Comparison of ENCODE assay signal across 26 cellular contexts in the genomic region with DNA sequence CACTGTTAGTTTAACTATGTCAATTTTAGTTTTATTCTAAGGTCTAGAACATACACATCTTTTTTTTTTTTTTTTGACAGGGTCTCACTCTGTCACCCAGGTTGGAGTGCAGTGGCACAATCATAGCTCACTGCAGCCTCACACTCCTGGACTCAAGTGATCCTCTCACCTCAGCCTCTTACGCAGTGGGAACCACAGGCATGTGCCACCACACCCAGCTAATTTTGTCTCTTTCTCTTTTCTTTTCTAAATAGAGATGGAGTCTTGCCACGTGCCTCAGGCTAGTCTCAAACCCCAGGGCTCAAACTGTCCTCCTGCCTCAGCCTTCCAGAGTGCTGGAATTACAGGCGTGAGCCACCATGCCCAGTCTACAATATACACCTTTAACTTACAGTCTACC.
A peak's percentile ranks its signal among the peaks of the same experiment; 100 is the strongest.
DNase-seq lines count a peak whose midpoint lies in the region; ATAC-seq and TF ChIP-seq lines count a peak whose summit lies in the region.
"Had no signal": no experiment of that assay in that cellular context is flagged by ENCODE, and none has a peak within 500 bp of the region (broad histone marks: within the 10 kb centered on the region; RNA-seq: fewer than 3 reads in every experiment).

No MANE protein-coding gene starts in this region.

- no peak for TF ChIP-seq CTCF in vagina (IDR thresholded peaks at IDR 0.05)

- ATAC-seq in stimulated activated naive CD8-positive, alpha-beta T cell treated with anti-CD3 and anti-CD28 coated beads, Interleukin-15, Interleukin-2, amounts not matched to agents 100 U/mL and 50 U/mL, for 24 hours: no peak
- peak; percentile 58 for ATAC-seq in effector memory CD8-positive, alpha-beta T cell (replicated peaks)
- no peak for ATAC-seq in HG03460 (IDR thresholded peaks at IDR 0.05; ENCODE audit: unreplicated experiment)
- ATAC-seq: naive thymus-derived CD8-positive, alpha-beta T cell had no signal

- H3K27ac Mint-ChIP-seq in stimulated activated naive CD8-positive, alpha-beta T cell treated with anti-CD3 and anti-CD28 coated beads, Interleukin-15, Interleukin-2, amounts not matched to agents 100 ng/mL and 50 ng/mL, for 24 hours: peak overlapping the region; percentile 86
- no peak overlapping the region for H3K27ac Mint-ChIP-seq in activated CD4-positive, alpha-beta memory T cell treated with anti-CD3 and anti-CD28 coated beads for 36 hours
- no peak overlapping the region for H3K27ac Mint-ChIP-seq in effector memory CD8-positive, alpha-beta T cell
- H3K27ac Mint-ChIP-seq: endodermal cell; naive thymus-derived CD8-positive, alpha-beta T cell had no signal

- peaks cover 14% of the 10 kb centered on the region for H3K36me3 Mint-ChIP-seq in stimulated activated naive CD8-positive, alpha-beta T cell treated with anti-CD3 and anti-CD28 coated beads, Interleukin-15, Interleukin-2, amounts not matched to agents 100 ng/mL and 50 ng/mL, for 24 hours (ENCODE audit: low read depth)
- peaks cover 6% of the 10 kb centered on the region for H3K36me3 Mint-ChIP-seq in activated CD4-positive, alpha-beta memory T cell treated with anti-CD3 and anti-CD28 coated beads for 36 hours
- H3K36me3 Mint-ChIP-seq in effector memory CD8-positive, alpha-beta T cell (ENCODE audit: insufficient read depth): no peaks in the 10 kb centered on the region

- H3K9me3 Mint-ChIP-seq in stimulated activated naive CD8-positive, alpha-beta T cell treated with anti-CD3 and anti-CD28 coated beads, Interleukin-15, Interleukin-2, amounts not matched to agents 100 ng/mL and 50 ng/mL, for 24 hours: peaks cover 18% of the 10 kb centered on the region
- H3K9me3 Mint-ChIP-seq in activated CD4-positive, alpha-beta memory T cell treated with anti-CD3 and anti-CD28 coated beads for 36 hours: peaks cover 8% of the 10 kb centered on the region
- H3K9me3 Mint-ChIP-seq in effector memory CD8-positive, alpha-beta T cell: peaks cover 0 to 8% of the 10 kb centered on the region in 2 donors
- H3K9me3 Mint-ChIP-seq: endodermal cell, H9 had no signal

- H3K4me3 Mint-ChIP-seq in stimulated activated naive CD8-positive, alpha-beta T cell treated with anti-CD3 and anti-CD28 coated beads, Interleukin-15, Interleukin-2, amounts not matched to agents 100 ng/mL and 50 ng/mL, for 24 hours: no peak overlapping the region
- no peak overlapping the region for H3K4me3 Mint-ChIP-seq in activated CD4-positive, alpha-beta memory T cell treated with anti-CD3 and anti-CD28 coated beads for 36 hours
- peak overlapping the region in 1 of 2 donors; percentile 7 for H3K4me3 Mint-ChIP-seq in effector memory CD8-positive, alpha-beta T cell
- H3K4me3 Mint-ChIP-seq: endodermal cell; H9; naive thymus-derived CD8-positive, alpha-beta T cell had no signal

- H3K4me3 ChIP-seq in vagina: no peak overlapping the region
- H3K4me3 ChIP-seq: left ventricle myocardium inferior, sigmoid colon, tibial nerve had no signal

- intact Hi-C loops in activated CD4-positive, alpha-beta memory T cell treated with anti-CD3 and anti-CD28 coated beads for 36 hours (cut with micrococcal nuclease): loop anchor here (5.0 kb wide), 1 partner anchor 69 kb away; no protein-coding TSS in a partner anchor
- intact Hi-C loops in vagina (cut with DNase I): no loop called here

- POLR2A ChIA-PET in activated CD4-positive, alpha-beta memory T cell treated with anti-CD3 and anti-CD28 coated beads for 36 hours (lab: Charles Lee): no interaction called here

- no peaks in the 10 kb centered on the region for H3K4me1 ChIP-seq in vagina

- H3K27ac ChIP-seq in vagina: no peak overlapping the region
- H3K27ac ChIP-seq: left ventricle myocardium inferior, sigmoid colon, tibial nerve had no signal

- H3K4me1 Mint-ChIP-seq in stimulated activated naive CD8-positive, alpha-beta T cell treated with anti-CD3 and anti-CD28 coated beads, Interleukin-15, Interleukin-2, amounts not matched to agents 100 ng/mL and 50 ng/mL, for 24 hours (ENCODE audit: low read depth): peaks cover 71% of the 10 kb centered on the region
- peaks cover 44% of the 10 kb centered on the region for H3K4me1 Mint-ChIP-seq in activated CD4-positive, alpha-beta memory T cell treated with anti-CD3 and anti-CD28 coated beads for 36 hours (ENCODE audit: low read depth)
- peaks cover 9 to 13% of the 10 kb centered on the region in 2 donors for H3K4me1 Mint-ChIP-seq in effector memory CD8-positive, alpha-beta T cell (ENCODE audit: low read depth in 2 of 2)

- peaks cover 3% of the 10 kb centered on the region for H3K27me3 Mint-ChIP-seq in stimulated activated naive CD8-positive, alpha-beta T cell treated with anti-CD3 and anti-CD28 coated beads, Interleukin-15, Interleukin-2, amounts not matched to agents 100 ng/mL and 50 ng/mL, for 24 hours
- no peaks in the 10 kb centered on the region for H3K27me3 Mint-ChIP-seq in activated CD4-positive, alpha-beta memory T cell treated with anti-CD3 and anti-CD28 coated beads for 36 hours
- H3K27me3 Mint-ChIP-seq in effector memory CD8-positive, alpha-beta T cell: no peaks in the 10 kb centered on the region

- H3K36me3 ChIP-seq in vagina: no peaks in the 10 kb centered on the region
- H3K36me3 ChIP-seq: BE2C, sigmoid colon, tibial nerve had no signal

- CTCF ChIA-PET in activated CD4-positive, alpha-beta memory T cell treated with anti-CD3 and anti-CD28 coated beads for 36 hours (lab: Charles Lee): no interaction called here

- no peaks in the 10 kb centered on the region for H3K9me3 ChIP-seq in vagina
- H3K9me3 ChIP-seq: BE2C, sigmoid colon, tibial nerve had no signal

- no peak for TF ChIP-seq POLR2A in vagina (IDR thresholded peaks at IDR 0.05)

- no peak for DNase-seq in stimulated activated naive CD8-positive, alpha-beta T cell treated with anti-CD3 and anti-CD28 coated beads, Interleukin-15, Interleukin-2, amounts not matched to agents 100 U/mL and 50 U/mL, for 24 hours
- DNase-seq in activated CD4-positive, alpha-beta memory T cell treated with anti-CD3 and anti-CD28 coated beads for 36 hours: peak; percentile 20
- no peak for DNase-seq in effector memory CD8-positive, alpha-beta T cell
- DNase-seq in medulla oblongata (ENCODE audit: extremely low spot score) (no peak), vagina (ENCODE audit: extremely low spot score in 2 of 2) (no peak), iPS-NIHi11 (ENCODE audit: low spot score) (no peak)
- DNase-seq: ACHN; activated effector memory CD4-positive, alpha-beta T cell treated with Interleukin-2 at 50 U/mL for 16 hours; BE2C; caudate nucleus; CD8-positive, alpha-beta memory T cell; cortex of kidney; endodermal cell; glutamatergic neuron; H9; left ventricle myocardium inferior; midbrain; naive thymus-derived CD8-positive, alpha-beta T cell; NCI-H2107; NCI-H345; SHP77 treated with DMSO at 0.1 percent for 48 hours; sigmoid colon; stimulated activated CD4-positive, alpha-beta T cell treated with anti-CD3 and anti-CD28 coated beads, Interleukin-4, amount 100 ng/mL, for 1 hour had no signal

- no peaks in the 10 kb centered on the region for H3K27me3 ChIP-seq in vagina
- H3K27me3 ChIP-seq: BE2C, sigmoid colon, tibial nerve had no signal
